Comparison of ENCODE assay signal across 28 cellular contexts in genomic region chr6:17220511-17220910, GRCh38.
"Had no signal": no experiment of that assay in that cellular context is flagged by ENCODE, and none has a peak within 500 bp of the region (broad histone marks: within the 10 kb centered on the region; RNA-seq: fewer than 3 reads in every experiment).

No MANE protein-coding gene starts in this region.

- H3K36me3 ChIP-seq: ascending aorta, breast epithelium, cardiac muscle cell, colonic mucosa had no signal

- H3K36me3 Mint-ChIP-seq: activated CD8-positive, alpha-beta memory T cell treated with anti-CD3 and anti-CD28 coated beads, Interleukin-2, amount 10 ng/mL, durations not matched to agents 7 days and 5 days; activated naive CD4-positive, alpha-beta T cell treated with anti-CD3 and anti-CD28 coated beads, Interleukin-2, amount 50 U/mL, for 24 hours; activated naive CD8-positive, alpha-beta T cell treated with anti-CD3 and anti-CD28 coated beads for 36 hours had no signal

- ATAC-seq: activated CD4-positive, alpha-beta T cell treated with anti-CD3 and anti-CD28 coated beads for 36 hours; activated CD8-positive, alpha-beta memory T cell treated with anti-CD3 and anti-CD28 coated beads, Interleukin-2, amount 10 ng/mL, durations not matched to agents 7 days and 5 days; activated CD8-positive, alpha-beta T cell treated with anti-CD3 and anti-CD28 coated beads for 36 hours; activated naive CD8-positive, alpha-beta T cell treated with anti-CD3 and anti-CD28 coated beads, Interleukin-2, amount 50 U/mL, for 24 hours; esophagus mucosa had no signal

- H3K9me3 Mint-ChIP-seq: activated naive CD4-positive, alpha-beta T cell treated with anti-CD3 and anti-CD28 coated beads, Interleukin-2, amount 50 U/mL, for 24 hours; activated naive CD8-positive, alpha-beta T cell treated with anti-CD3 and anti-CD28 coated beads for 36 hours; activated T-helper 1 cell treated with anti-CD3 and anti-CD28 coated beads, Interleukin-12 subunit alpha, Interleukin-12 subunit beta, Interleukin-2, Interleukin-4 antibody, amounts not matched to agents 30 ng/mL and 10 ng/mL and 1 ng/mL, durations not matched to agents 14 hours and 24 hours and 36 hours; activated T-helper 2 cell treated with anti-CD3 and anti-CD28 coated beads, Interferon-gamma antibody, Interleukin-2, Interleukin-4, amounts not matched to agents 10 μg/mL and 5 μg/mL and 100 μg/mL, durations not matched to agents 14 hours and 24 hours and 36 hours had no signal

- H3K27ac Mint-ChIP-seq: activated CD4-positive, alpha-beta T cell treated with anti-CD3 and anti-CD28 coated beads for 36 hours; activated CD4-positive, alpha-beta T cell treated with anti-CD3 and anti-CD28 coated beads, Interleukin-2, amount 10 ng/mL, durations not matched to agents 24 days and 14 days; activated CD8-positive, alpha-beta memory T cell treated with anti-CD3 and anti-CD28 coated beads, Interleukin-2, amount 10 ng/mL, durations not matched to agents 7 days and 5 days; activated CD8-positive, alpha-beta T cell treated with anti-CD3 and anti-CD28 coated beads for 36 hours; activated naive CD4-positive, alpha-beta T cell treated with anti-CD3 and anti-CD28 coated beads for 36 hours; activated naive CD4-positive, alpha-beta T cell treated with anti-CD3 and anti-CD28 coated beads, Interleukin-2, amount 50 U/mL, for 24 hours; activated naive CD8-positive, alpha-beta T cell treated with anti-CD3 and anti-CD28 coated beads for 36 hours; activated naive CD8-positive, alpha-beta T cell treated with anti-CD3 and anti-CD28 coated beads, Interleukin-2, amount 50 U/mL, for 24 hours; activated T-helper 1 cell treated with anti-CD3 and anti-CD28 coated beads, Interleukin-12 subunit alpha, Interleukin-12 subunit beta, Interleukin-2, Interleukin-4 antibody, amounts not matched to agents 30 ng/mL and 10 ng/mL and 1 ng/mL, durations not matched to agents 14 hours and 24 hours and 36 hours; activated T-helper 2 cell treated with anti-CD3 and anti-CD28 coated beads, Interferon-gamma antibody, Interleukin-2, Interleukin-4, amounts not matched to agents 10 μg/mL and 5 μg/mL and 100 μg/mL, durations not matched to agents 14 hours and 24 hours and 36 hours; brain had no signal

- H3K4me1 Mint-ChIP-seq: activated CD4-positive, alpha-beta T cell treated with anti-CD3 and anti-CD28 coated beads for 36 hours; activated CD4-positive, alpha-beta T cell treated with anti-CD3 and anti-CD28 coated beads, Interleukin-2, amount 10 ng/mL, durations not matched to agents 24 days and 14 days; activated CD8-positive, alpha-beta memory T cell treated with anti-CD3 and anti-CD28 coated beads, Interleukin-2, amount 10 ng/mL, durations not matched to agents 7 days and 5 days; activated naive CD4-positive, alpha-beta T cell treated with anti-CD3 and anti-CD28 coated beads, Interleukin-2, amount 50 U/mL, for 24 hours; activated naive CD8-positive, alpha-beta T cell treated with anti-CD3 and anti-CD28 coated beads for 36 hours; activated naive CD8-positive, alpha-beta T cell treated with anti-CD3 and anti-CD28 coated beads, Interleukin-2, amount 50 U/mL, for 24 hours had no signal

- H3K4me1 ChIP-seq: ascending aorta, breast epithelium, colonic mucosa had no signal

- H3K27ac ChIP-seq: ascending aorta, breast epithelium, cardiac muscle cell, colonic mucosa had no signal

- DNase-seq: activated CD4-positive, alpha-beta T cell treated with anti-CD3 and anti-CD28 coated beads for 36 hours; activated CD4-positive, alpha-beta T cell treated with anti-CD3 and anti-CD28 coated beads, Interleukin-2, amount 10 ng/mL, durations not matched to agents 24 days and 14 days; activated CD4-positive, CD25-positive, alpha-beta regulatory T cell; activated CD4-positive, CD25-positive, alpha-beta regulatory T cell treated with anti-CD3 and anti-CD28 coated beads, Interleukin-2, amount 50 U/mL, for 72 hours; activated CD8-positive, alpha-beta memory T cell treated with anti-CD3 and anti-CD28 coated beads, Interleukin-2, amount 10 ng/mL, durations not matched to agents 7 days and 5 days; activated CD8-positive, alpha-beta memory T cell treated with anti-CD3 and anti-CD28 coated beads, Interleukin-2, amount 50 U/mL, for 4 hours; activated CD8-positive, alpha-beta T cell treated with anti-CD3 and anti-CD28 coated beads for 36 hours; activated effector memory CD4-positive, alpha-beta T cell treated with anti-CD3 and anti-CD28 coated beads, Interleukin-2, amount 50 U/mL, for 16 hours; activated naive CD4-positive, alpha-beta T cell treated with anti-CD3 and anti-CD28 coated beads for 36 hours; activated naive CD8-positive, alpha-beta T cell treated with anti-CD3 and anti-CD28 coated beads for 36 hours; activated naive CD8-positive, alpha-beta T cell treated with anti-CD3 and anti-CD28 coated beads, Interleukin-2, amount 50 U/mL, for 24 hours; activated T-cell treated with anti-CD3 and anti-CD28 coated beads, Interleukin-2, amount 50 U/mL, for 1 hour; activated T-cell treated with anti-CD3 and anti-CD28 coated beads, Interleukin-2, amount 50 U/mL, for 48 hours; central memory CD4-positive, alpha-beta T cell; cerebellar nuclear complex; colonic mucosa; effector CD8-positive, alpha-beta T cell; foreskin fibroblast; T-helper 2 cell had no signal

- FAIRE-seq: frontal cortex had no signal

- H3K27me3 ChIP-seq: ascending aorta, breast epithelium, cardiac muscle cell, colonic mucosa had no signal

- H3K9me3 ChIP-seq: ascending aorta, breast epithelium, colonic mucosa had no signal

- H3K4me3 Mint-ChIP-seq: activated CD4-positive, alpha-beta T cell treated with anti-CD3 and anti-CD28 coated beads for 36 hours; activated CD4-positive, alpha-beta T cell treated with anti-CD3 and anti-CD28 coated beads, Interleukin-2, amount 10 ng/mL, durations not matched to agents 24 days and 14 days; activated CD8-positive, alpha-beta memory T cell treated with anti-CD3 and anti-CD28 coated beads, Interleukin-2, amount 10 ng/mL, durations not matched to agents 7 days and 5 days; activated CD8-positive, alpha-beta T cell treated with anti-CD3 and anti-CD28 coated beads for 36 hours; activated naive CD4-positive, alpha-beta T cell treated with anti-CD3 and anti-CD28 coated beads for 36 hours; activated naive CD4-positive, alpha-beta T cell treated with anti-CD3 and anti-CD28 coated beads, Interleukin-2, amount 50 U/mL, for 24 hours; activated naive CD8-positive, alpha-beta T cell treated with anti-CD3 and anti-CD28 coated beads for 36 hours; activated naive CD8-positive, alpha-beta T cell treated with anti-CD3 and anti-CD28 coated beads, Interleukin-2, amount 50 U/mL, for 24 hours; activated T-helper 1 cell treated with anti-CD3 and anti-CD28 coated beads, Interleukin-12 subunit alpha, Interleukin-12 subunit beta, Interleukin-2, Interleukin-4 antibody, amounts not matched to agents 30 ng/mL and 10 ng/mL and 1 ng/mL, durations not matched to agents 14 hours and 24 hours and 36 hours; brain had no signal

- H3K27me3 Mint-ChIP-seq: activated CD4-positive, alpha-beta T cell treated with anti-CD3 and anti-CD28 coated beads, Interleukin-2, amount 10 ng/mL, durations not matched to agents 24 days and 14 days; activated CD8-positive, alpha-beta memory T cell treated with anti-CD3 and anti-CD28 coated beads, Interleukin-2, amount 10 ng/mL, durations not matched to agents 7 days and 5 days had no signal

- H3K4me3 ChIP-seq: ascending aorta, breast epithelium, cardiac muscle cell, colonic mucosa had no signal
